In the genomic region with DNA sequence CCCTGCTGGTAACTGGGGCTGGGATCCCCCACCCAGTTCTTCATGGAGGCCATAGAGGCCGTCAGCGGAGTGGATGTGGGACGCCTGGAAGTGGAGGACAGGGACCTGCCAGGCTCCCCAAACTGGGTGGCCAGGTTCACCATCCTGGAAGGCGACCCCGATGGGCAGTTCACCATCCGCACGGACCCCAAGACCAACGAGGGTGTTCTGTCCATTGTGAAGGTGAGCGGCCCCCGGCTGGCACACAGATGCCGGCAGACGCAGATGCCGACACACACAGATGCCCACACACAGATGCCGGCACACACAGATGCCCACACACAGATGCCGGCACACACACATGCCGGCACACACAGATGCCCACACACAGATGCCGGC, we compare ENCODE assay signal across 25 cellular contexts. TPM values are rescaled to one million over a fixed set of nuclear protein-coding genes. Genes with fewer than 3 reads are reported as not detected.
"Had no signal": no experiment of that assay in that cellular context is flagged by ENCODE, and none has a peak within 500 bp of the region (broad histone marks: within the 10 kb centered on the region; RNA-seq: fewer than 3 reads in every experiment).

No MANE protein-coding gene starts in this region.

- H3K27me3 ChIP-seq: ovary, testis had no signal

- H3K9me3 Mint-ChIP-seq: nephron; stimulated activated naive B cell treated with anti-CD40 and anti-IgM and Interleukin-4, amounts not matched to agents 10 μg/mL and 1 μg/mL and 100 μg/mL, for 72 hours; stimulated activated naive CD8-positive, alpha-beta T cell treated with anti-CD3 and anti-CD28 coated beads, Interleukin-15, amount 100 ng/mL, for 72 hours had no signal

- H3K27ac ChIP-seq: heart right ventricle, left ventricle myocardium inferior, ovary, prostate gland, sigmoid colon, skin epidermis, testis, tibial nerve had no signal

- H3K4me1 ChIP-seq: prostate gland, testis had no signal

- H3K4me3 ChIP-seq: heart right ventricle, left ventricle myocardium inferior, lung, ovary, prostate gland, sigmoid colon, skin epidermis, testis, tibial nerve had no signal

- H3K27ac Mint-ChIP-seq: nephron had no signal

- ATAC-seq: heart right ventricle had no signal

- H3K9me3 ChIP-seq: heart right ventricle, left ventricle myocardium inferior, ovary, prostate gland, sigmoid colon, testis, tibial nerve had no signal

- H3K4me1 Mint-ChIP-seq: nephron had no signal

- H3K4me3 Mint-ChIP-seq: nephron; stimulated activated naive CD8-positive, alpha-beta T cell treated with anti-CD3 and anti-CD28 coated beads, Interleukin-15, amount 100 ng/mL, for 72 hours had no signal

- H3K36me3 ChIP-seq: heart right ventricle, left ventricle myocardium inferior, ovary, prostate gland, sigmoid colon, tibial nerve had no signal

- DNase-seq: cerebellar nuclear complex; effector CD4-positive, alpha-beta T cell; hypothalamus; left ventricle myocardium inferior; midbrain; ovary; sigmoid colon; stimulated activated CD4-positive, alpha-beta T cell treated with anti-CD3 and anti-CD28 coated beads, Interleukin-4, amount 100 ng/mL, for 4 hours; testis had no signal

RNA-seq across cellular contexts. Expression of gene SLC22A31, which starts 12.3 kb away (rescaled TPM):
- total RNA-seq: cardiac septum, dermis blood vessel endothelial cell, esophagus mucosa, frontal cortex, glomerular endothelial cell, left ventricle myocardium inferior, renal cortical epithelial cell, sigmoid colon, subcutaneous adipose tissue had no signal

RNA-seq across cellular contexts. Expression of gene CDH15, which starts 16.5 kb away (rescaled TPM):
- total RNA-seq: dermis blood vessel endothelial cell, esophagus mucosa, left ventricle myocardium inferior, renal cortical epithelial cell, sigmoid colon, subcutaneous adipose tissue, ureter had no signal
